In genomic region chr4:112516401-112517066, GRCh38 we compare ENCODE assay signal across 1 cellular context.
TF ChIP-seq lines count a peak whose summit lies in the region.

No MANE protein-coding gene starts in this region.

TF ChIP-seq in GM12878, 131 proteins besides CTCF, POLR2A, EP300 and RAD21 (continued from another document):
- TF ChIP-seq, protein P1, sequence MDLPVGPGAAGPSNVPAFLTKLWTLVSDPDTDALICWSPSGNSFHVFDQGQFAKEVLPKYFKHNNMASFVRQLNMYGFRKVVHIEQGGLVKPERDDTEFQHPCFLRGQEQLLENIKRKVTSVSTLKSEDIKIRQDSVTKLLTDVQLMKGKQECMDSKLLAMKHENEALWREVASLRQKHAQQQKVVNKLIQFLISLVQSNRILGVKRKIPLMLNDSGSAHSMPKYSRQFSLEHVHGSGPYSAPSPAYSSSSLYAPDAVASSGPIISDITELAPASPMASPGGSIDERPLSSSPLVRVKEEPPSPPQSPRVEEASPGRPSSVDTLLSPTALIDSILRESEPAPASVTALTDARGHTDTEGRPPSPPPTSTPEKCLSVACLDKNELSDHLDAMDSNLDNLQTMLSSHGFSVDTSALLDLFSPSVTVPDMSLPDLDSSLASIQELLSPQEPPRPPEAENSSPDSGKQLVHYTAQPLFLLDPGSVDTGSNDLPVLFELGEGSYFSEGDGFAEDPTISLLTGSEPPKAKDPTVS (IDR thresholded peaks at IDR 0.05; ENCODE audit: low read depth, low read length): no peak
- TF ChIP-seq TARDBP (IDR thresholded peaks at IDR 0.05; ENCODE audit: borderline replicate concordance): no peak
- TF ChIP-seq, protein P2, sequence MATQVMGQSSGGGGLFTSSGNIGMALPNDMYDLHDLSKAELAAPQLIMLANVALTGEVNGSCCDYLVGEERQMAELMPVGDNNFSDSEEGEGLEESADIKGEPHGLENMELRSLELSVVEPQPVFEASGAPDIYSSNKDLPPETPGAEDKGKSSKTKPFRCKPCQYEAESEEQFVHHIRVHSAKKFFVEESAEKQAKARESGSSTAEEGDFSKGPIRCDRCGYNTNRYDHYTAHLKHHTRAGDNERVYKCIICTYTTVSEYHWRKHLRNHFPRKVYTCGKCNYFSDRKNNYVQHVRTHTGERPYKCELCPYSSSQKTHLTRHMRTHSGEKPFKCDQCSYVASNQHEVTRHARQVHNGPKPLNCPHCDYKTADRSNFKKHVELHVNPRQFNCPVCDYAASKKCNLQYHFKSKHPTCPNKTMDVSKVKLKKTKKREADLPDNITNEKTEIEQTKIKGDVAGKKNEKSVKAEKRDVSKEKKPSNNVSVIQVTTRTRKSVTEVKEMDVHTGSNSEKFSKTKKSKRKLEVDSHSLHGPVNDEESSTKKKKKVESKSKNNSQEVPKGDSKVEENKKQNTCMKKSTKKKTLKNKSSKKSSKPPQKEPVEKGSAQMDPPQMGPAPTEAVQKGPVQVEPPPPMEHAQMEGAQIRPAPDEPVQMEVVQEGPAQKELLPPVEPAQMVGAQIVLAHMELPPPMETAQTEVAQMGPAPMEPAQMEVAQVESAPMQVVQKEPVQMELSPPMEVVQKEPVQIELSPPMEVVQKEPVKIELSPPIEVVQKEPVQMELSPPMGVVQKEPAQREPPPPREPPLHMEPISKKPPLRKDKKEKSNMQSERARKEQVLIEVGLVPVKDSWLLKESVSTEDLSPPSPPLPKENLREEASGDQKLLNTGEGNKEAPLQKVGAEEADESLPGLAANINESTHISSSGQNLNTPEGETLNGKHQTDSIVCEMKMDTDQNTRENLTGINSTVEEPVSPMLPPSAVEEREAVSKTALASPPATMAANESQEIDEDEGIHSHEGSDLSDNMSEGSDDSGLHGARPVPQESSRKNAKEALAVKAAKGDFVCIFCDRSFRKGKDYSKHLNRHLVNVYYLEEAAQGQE (IDR thresholded peaks at IDR 0.05; ENCODE audit: low read depth, low read length): no peak
- no peak for TF ChIP-seq YY1 (IDR thresholded peaks at IDR 0.05; ENCODE audit: low read depth, low read length)
- no peak; the same call in 1 of the 2 replicates for TF ChIP-seq JUNB (IDR thresholded peaks at IDR 0.05)
- no peak for TF ChIP-seq CREB1 (IDR thresholded peaks at IDR 0.05; ENCODE audit: low read depth)
- peak; percentile 72 for TF ChIP-seq IKZF1 (conservative IDR thresholded peaks at IDR 0.05)
